ENCODE assay signal across 8 cellular contexts in genomic region chr16:28981517-28981916, GRCh38. TPM values are rescaled to one million over a fixed set of nuclear protein-coding genes. Genes with fewer than 3 reads are reported as not detected.
DNase-seq lines count a peak whose midpoint lies in the region; ATAC-seq and TF ChIP-seq lines count a peak whose summit lies in the region.

No MANE protein-coding gene starts in this region.

- CTCF ChIA-PET in OCI-LY7 (lab: Charles Lee; ENCODE audit: unreplicated experiment) = no interaction called here

- peaks cover 10% of the 10 kb centered on the region for H3K9me3 ChIP-seq in OCI-LY7 (ENCODE audit: low read length)

- no peak overlapping the region for H2AFZ ChIP-seq in OCI-LY7 (ENCODE audit: low read length)

- intact Hi-C loops in OCI-LY7 (cut with micrococcal nuclease; ENCODE audit: unreplicated experiment) = no loop called here

- no peak overlapping the region for H3K27ac ChIP-seq in OCI-LY7 (ENCODE audit: low read depth, low read length, poor library complexity, severe bottlenecking)

- peaks cover 31% of the 10 kb centered on the region for H3K36me3 ChIP-seq in OCI-LY7 (ENCODE audit: insufficient read depth, low read length)

- peaks cover 17% of the 10 kb centered on the region for H3K4me1 ChIP-seq in OCI-LY7 (ENCODE audit: insufficient read depth, low read length, poor library complexity, severe bottlenecking)

- DNase-seq in DMS53 (lab: John Stamatoyannopoulos, UW) = peak; percentile 11
- DNase-seq in DMS53 treated with DMSO at 0.1 percent for 48 hours (lab: John Stamatoyannopoulos, UW; ENCODE audit: unreplicated experiment) = no peak
- peak; percentile 39 for DNase-seq in OCI-LY7 (ENCODE audit: low spot score)
- peak; percentile 23 for DNase-seq in dermis blood vessel endothelial cell
- peak; percentile 64 to 73 for DNase-seq in stimulated activated CD4-positive, alpha-beta T cell treated with anti-CD3 and anti-CD28 coated beads, Interleukin-2, amount 100 ng/mL, for 24 hours
- DNase-seq in NCI-H128 (lab: John Stamatoyannopoulos, UW; ENCODE audit: unreplicated experiment) = no peak

- H4K20me1 ChIP-seq in OCI-LY7 (ENCODE audit: insufficient read depth, low read length) = no peaks in the 10 kb centered on the region

- BruUV-seq in OCI-LY7 (replicated peaks; lab: Mats Ljungman, UMichigan) = no TSS peak

- H3K79me2 ChIP-seq in OCI-LY7 (ENCODE audit: insufficient read depth, low read depth, low read length) = no peaks in the 10 kb centered on the region

- POLR2A ChIA-PET in OCI-LY7 (lab: Charles Lee) = interaction anchor here (0.5 kb wide), 1 partner anchor 13 kb away, joined by 4 read pairs; no protein-coding TSS in a partner anchor

- H3K9me2 ChIP-seq in OCI-LY7 (ENCODE audit: insufficient read depth, low read length) = no peaks in the 10 kb centered on the region

- ATAC-seq in HG03378 (IDR thresholded peaks at IDR 0.05; ENCODE audit: unreplicated experiment) (no peak), HG03354 (IDR thresholded peaks at IDR 0.05; ENCODE audit: poor library complexity, severe bottlenecking, unreplicated experiment) (no peak)

- no peak overlapping the region for H3K4me3 ChIP-seq in OCI-LY7 (ENCODE audit: low read depth, low read length, poor library complexity, severe bottlenecking)

- peak; percentile 86 for TF ChIP-seq CTCF in OCI-LY7 (conservative IDR thresholded peaks at IDR 0.05; ENCODE audit: low read length)

- no peak overlapping the region for H3K4me2 ChIP-seq in OCI-LY7 (ENCODE audit: low read length)

RNA-seq across cellular contexts. Expression of gene LAT, which starts 3.3 kb away (rescaled TPM):
- total RNA-seq in OCI-LY7 (2014; rRNA removed; shearing (Covaris generic)) = 17.5 and 17.7 TPM in 2 replicates
- total RNA-seq in OCI-LY7 (2022) (19.8 and 20.0 TPM in 2 replicates), dermis blood vessel endothelial cell (0.68 and 1.2 TPM in 2 replicates)

RNA-seq across cellular contexts. Expression of gene SPNS1, which starts 6.9 kb away (rescaled TPM):
- total RNA-seq in OCI-LY7 (2014; rRNA removed; shearing (Covaris generic)) = 12.4 and 20.1 TPM in 2 replicates
- 20.4 and 21.5 TPM in 2 replicates for total RNA-seq in OCI-LY7 (2022)
- 33.4 and 49.7 TPM in 2 replicates for total RNA-seq in dermis blood vessel endothelial cell

RNA-seq across cellular contexts. Expression of gene NFATC2IP, which starts 30.8 kb away (rescaled TPM):
- 68.8 and 73.0 TPM in 2 replicates for total RNA-seq in OCI-LY7 (2014; rRNA removed; shearing (Covaris generic))
- total RNA-seq in OCI-LY7 (2022) (104 and 114 TPM in 2 replicates), dermis blood vessel endothelial cell (26.8 and 30.0 TPM in 2 replicates)

RNA-seq across cellular contexts. Expression of gene CD19, which starts 49.7 kb away (rescaled TPM):
- 139 and 141 TPM in 2 replicates for total RNA-seq in OCI-LY7 (2014; rRNA removed; shearing (Covaris generic))
- 131 and 134 TPM in 2 replicates for total RNA-seq in OCI-LY7 (2022)
- total RNA-seq in dermis blood vessel endothelial cell = not detected in 2 replicates

RNA-seq across cellular contexts. Expression of gene RABEP2, which starts 56.5 kb away (rescaled TPM):
- total RNA-seq in OCI-LY7 (2014; rRNA removed; shearing (Covaris generic)) = 84.8 and 118 TPM in 2 replicates
- total RNA-seq in OCI-LY7 (2022) (84.2 and 87.2 TPM in 2 replicates), dermis blood vessel endothelial cell (61.1 and 74.8 TPM in 2 replicates)

Comparison
In these comparisons a context has a peak if more than half of its experiments do, and no peak if none do; other contexts are left out.
1. DNase-seq: peak in DMS53 (single experiment), OCI-LY7 (single experiment), dermis blood vessel endothelial cell (single experiment) and stimulated activated CD4-positive, alpha-beta T cell treated with anti-CD3 and anti-CD28 coated beads, Interleukin-2, amount 100 ng/mL, for 24 hours (2 of 2); none in DMS53 treated with DMSO at 0.1 percent for 48 hours (single experiment) and NCI-H128 (single experiment).